Comparison of ENCODE assay signal across 1 cellular context in the genomic region with DNA sequence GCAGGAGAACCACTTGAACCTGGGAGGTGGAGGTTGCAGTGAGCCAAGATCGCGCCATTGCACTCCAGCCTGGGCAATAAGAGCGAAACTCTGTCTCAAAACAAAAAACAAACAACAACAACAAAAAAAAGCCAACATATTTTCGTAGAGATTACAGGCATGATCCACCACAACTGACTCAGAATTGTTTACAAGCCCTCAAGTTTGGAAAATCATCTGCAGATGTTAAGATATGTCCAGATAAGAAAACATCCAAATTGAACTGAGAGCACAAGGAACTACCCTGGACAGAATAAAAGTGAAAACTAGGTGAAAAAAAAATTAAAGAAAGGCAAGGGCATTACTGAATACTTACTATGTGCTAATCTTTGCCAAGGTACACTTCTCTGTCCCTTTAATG.
TF ChIP-seq lines count a peak whose summit lies in the region.

No MANE protein-coding gene starts in this region.

TF ChIP-seq in endothelial cell of umbilical vein, 7 proteins besides CTCF, POLR2A, EP300 and RAD21:
- no peak for TF ChIP-seq EZH2 (IDR thresholded peaks at IDR 0.05; ENCODE audit: borderline replicate concordance, low read depth, low read length, severe bottlenecking)
- TF ChIP-seq MYC (IDR thresholded peaks at IDR 0.05; ENCODE audit: low read depth, low read length) = no peak
- TF ChIP-seq MAX (IDR thresholded peaks at IDR 0.05; ENCODE audit: insufficient read depth, insufficient read length) = no peak
- no peak for TF ChIP-seq JUN (IDR thresholded peaks at IDR 0.05; ENCODE audit: borderline replicate concordance, insufficient read depth, insufficient read length, low read depth)
- no peak for TF ChIP-seq GATA2 (IDR thresholded peaks at IDR 0.05; ENCODE audit: insufficient read depth, insufficient read length, low read depth, low read length)
- TF ChIP-seq POLR2AphosphoS5 (IDR thresholded peaks at IDR 0.05; ENCODE audit: insufficient read depth, low read depth, low read length) = no peak
- no peak for TF ChIP-seq FOS (IDR thresholded peaks at IDR 0.05; ENCODE audit: borderline replicate concordance, insufficient read depth, low read length)
